Comparison of ENCODE assay signal across 18 cellular contexts in the genomic region with DNA sequence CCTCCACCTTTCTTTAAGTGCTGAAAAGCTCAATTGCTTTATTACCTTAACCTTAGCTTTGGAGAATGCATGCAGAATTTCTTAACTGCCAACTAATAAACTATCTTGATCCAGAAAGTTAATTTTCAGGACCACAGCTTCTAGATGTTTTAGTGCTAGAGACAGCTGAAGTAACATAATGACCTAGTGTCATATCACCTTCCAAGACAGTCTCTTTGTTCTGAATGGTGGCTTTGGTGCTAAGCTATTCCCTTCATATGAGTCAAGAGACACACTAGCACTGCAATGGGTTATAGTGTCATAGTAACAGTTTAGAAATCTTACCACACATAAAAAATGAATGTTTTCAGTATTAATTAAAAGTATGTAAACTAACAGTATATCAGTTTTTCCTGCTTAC.
"Had no signal": no experiment of that assay in that cellular context is flagged by ENCODE, and none has a peak within 500 bp of the region (broad histone marks: within the 10 kb centered on the region; RNA-seq: fewer than 3 reads in every experiment).

No MANE protein-coding gene starts in this region.

- ATAC-seq: gastrocnemius medialis; naive thymus-derived CD4-positive, alpha-beta T cell; right cardiac atrium had no signal

- H3K27ac Mint-ChIP-seq: activated CD4-positive, alpha-beta memory T cell treated with anti-CD3 and anti-CD28 coated beads for 36 hours; activated naive CD4-positive, alpha-beta T cell treated with anti-CD3 and anti-CD28 coated beads, Interleukin-2, amount 50 U/mL, for 24 hours; activated T-cell treated with anti-CD3 and anti-CD28 coated beads, Interleukin-2, amount 50 U/mL, for 24 hours; brain had no signal

- DNase-seq: activated CD4-positive, alpha-beta memory T cell treated with anti-CD3 and anti-CD28 coated beads for 36 hours; activated CD4-positive, alpha-beta T cell treated with anti-CD3 and anti-CD28 coated beads for 48 hours; activated CD8-positive, alpha-beta memory T cell treated with anti-CD3 and anti-CD28 coated beads, Interleukin-2, amount 50 U/mL, for 48 hours; activated gamma-delta T cell treated with Interleukin-2 at 50 U/mL for 16 hours; activated T-cell treated with anti-CD3 and anti-CD28 coated beads, Interleukin-2, amount 50 U/mL, for 24 hours; dorsolateral prefrontal cortex; effector memory CD4-positive, alpha-beta T cell; gastrocnemius medialis; glutamatergic neuron; mammary epithelial cell; naive thymus-derived CD4-positive, alpha-beta T cell; right cardiac atrium; spleen; stimulated activated naive CD4-positive, alpha-beta T cell treated with Interleukin-2 at 50 U/mL for 16 hours; trophoblast cell had no signal

- H3K36me3 Mint-ChIP-seq: activated CD4-positive, alpha-beta memory T cell treated with anti-CD3 and anti-CD28 coated beads for 36 hours; brain had no signal

- FAIRE-seq: urothelium cell line had no signal

- H3K4me3 Mint-ChIP-seq: activated CD4-positive, alpha-beta memory T cell treated with anti-CD3 and anti-CD28 coated beads for 36 hours; activated naive CD4-positive, alpha-beta T cell treated with anti-CD3 and anti-CD28 coated beads, Interleukin-2, amount 50 U/mL, for 24 hours; activated T-cell treated with anti-CD3 and anti-CD28 coated beads, Interleukin-2, amount 50 U/mL, for 24 hours; brain had no signal

- H3K27me3 Mint-ChIP-seq: activated CD4-positive, alpha-beta memory T cell treated with anti-CD3 and anti-CD28 coated beads for 36 hours; activated naive CD4-positive, alpha-beta T cell treated with anti-CD3 and anti-CD28 coated beads, Interleukin-2, amount 50 U/mL, for 24 hours; activated T-cell treated with anti-CD3 and anti-CD28 coated beads, Interleukin-2, amount 50 U/mL, for 24 hours; brain; naive thymus-derived CD4-positive, alpha-beta T cell had no signal

- H3K9me3 Mint-ChIP-seq: activated CD4-positive, alpha-beta memory T cell treated with anti-CD3 and anti-CD28 coated beads for 36 hours; activated naive CD4-positive, alpha-beta T cell treated with anti-CD3 and anti-CD28 coated beads, Interleukin-2, amount 50 U/mL, for 24 hours; activated T-cell treated with anti-CD3 and anti-CD28 coated beads, Interleukin-2, amount 50 U/mL, for 24 hours; brain had no signal
